In the genomic region with DNA sequence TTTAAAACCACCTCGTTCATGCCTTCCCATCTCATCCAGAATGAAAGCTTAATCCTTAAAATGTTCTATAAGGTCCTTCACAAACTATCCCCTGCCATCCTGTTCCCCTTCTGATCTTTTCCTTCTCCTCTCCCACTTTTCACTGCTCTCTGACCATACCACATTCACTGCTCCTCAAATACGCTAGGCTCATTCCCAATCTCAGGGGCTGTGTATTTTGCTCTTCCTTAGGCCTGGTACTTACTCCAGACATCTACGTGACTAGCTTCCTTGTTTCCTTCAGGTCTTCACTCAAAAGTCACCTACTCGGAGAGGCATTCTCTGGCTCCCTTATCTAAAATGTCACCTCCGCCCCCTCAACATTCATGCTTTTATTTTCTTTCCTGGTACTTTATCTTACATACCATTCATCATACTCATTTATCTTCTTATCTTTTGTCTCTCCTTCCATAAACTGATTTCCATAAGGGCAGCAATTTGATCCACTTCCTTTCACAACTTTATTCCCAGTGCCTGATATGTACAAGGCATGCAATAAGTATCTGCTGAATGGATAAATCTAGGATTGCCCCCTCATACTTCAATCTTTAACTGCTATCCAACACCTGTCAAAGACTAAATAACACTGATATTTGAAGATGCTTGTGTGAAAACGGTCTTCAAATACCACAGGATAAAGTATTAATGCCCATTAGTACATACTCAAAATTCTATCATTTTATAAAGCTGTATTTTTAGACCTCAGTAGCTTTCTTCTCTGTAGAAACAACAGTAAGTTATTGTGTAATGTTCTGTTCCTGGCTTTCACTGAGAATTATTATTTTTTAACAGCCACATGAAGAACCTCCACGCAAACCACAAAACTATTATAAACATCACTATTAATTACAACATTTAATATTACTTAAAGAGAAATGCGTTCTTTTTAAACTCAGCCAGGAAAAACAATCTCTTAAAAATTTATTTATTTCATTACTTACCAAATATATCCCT, we compare ENCODE assay signal across 20 cellular contexts. TPM values are rescaled to one million over a fixed set of nuclear protein-coding genes. Genes with fewer than 3 reads are reported as not detected.
DNase-seq lines count a peak whose midpoint lies in the region; ATAC-seq and TF ChIP-seq lines count a peak whose summit lies in the region.
"Had no signal": no experiment of that assay in that cellular context is flagged by ENCODE, and none has a peak within 500 bp of the region (broad histone marks: within the 10 kb centered on the region; RNA-seq: fewer than 3 reads in every experiment).

No MANE protein-coding gene starts in this region.

- DNase-seq in A172 (ENCODE audit: low spot score), result peak; percentile 8
- DNase-seq in brain microvascular endothelial cell, result peak; percentile 38
- no peak for DNase-seq in colonic mucosa
- DNase-seq: activated CD4-positive, alpha-beta memory T cell treated with anti-CD3 and anti-CD28 coated beads for 36 hours; activated T-cell treated with anti-CD3 and anti-CD28 coated beads, Interleukin-2, amount 50 U/mL, for 24 hours; body of pancreas; CD8-positive, alpha-beta T cell; foreskin fibroblast; left ventricle myocardium inferior; NCI-H1417 treated with DMSO at 0.1 percent for 48 hours; NCI-H2227 treated with DMSO at 0.1 percent for 48 hours; nucleus accumbens; right lobe of liver had no signal

- H3K4me1 ChIP-seq in HEK293 (ENCODE audit: control insufficient read depth, insufficient read depth, low read length) (peaks cover 36% of the 10 kb centered on the region), iPS-15b (ENCODE audit: control insufficient read depth, insufficient read depth, low read length) (peaks cover 38% of the 10 kb centered on the region), colonic mucosa (peaks cover 3% of the 10 kb centered on the region)

- peak overlapping the region; percentile 54 for H3K27ac ChIP-seq in HEK293 (ENCODE audit: extremely low read depth, low read depth, low read length)
- H3K27ac ChIP-seq in brain microvascular endothelial cell, result peak overlapping the region; percentile 11
- no peak overlapping the region for H3K27ac ChIP-seq in colonic mucosa
- H3K27ac ChIP-seq: KMS-11, left ventricle myocardium inferior, right lobe of liver, vagina had no signal

- H3K36me3 ChIP-seq in HEK293 (ENCODE audit: control insufficient read depth in 2 of 2, insufficient read depth in 1 of 2, low read length in 2 of 2), result no peaks in the 10 kb centered on the region
- no peaks in the 10 kb centered on the region for H3K36me3 ChIP-seq in brain microvascular endothelial cell (replicated peaks)
- H3K36me3 ChIP-seq in iPS-15b (ENCODE audit: control insufficient read depth, insufficient read depth, low read length), result no peaks in the 10 kb centered on the region
- no peaks in the 10 kb centered on the region for H3K36me3 ChIP-seq in colonic mucosa
- H3K36me3 ChIP-seq: left ventricle myocardium inferior, right lobe of liver, vagina had no signal

- no peak overlapping the region for H3K4me3 ChIP-seq in HEK293 (ENCODE audit: low read depth, low read length)
- no peak overlapping the region for H3K4me3 ChIP-seq in brain microvascular endothelial cell (ENCODE audit: low read depth, low read length)
- H3K4me3 ChIP-seq in iPS-15b (ENCODE audit: low read depth, low read length), result no peak overlapping the region
- no peak overlapping the region for H3K4me3 ChIP-seq in colonic mucosa
- H3K4me3 ChIP-seq: body of pancreas, left ventricle myocardium inferior, right lobe of liver, vagina had no signal

- CTCF ChIA-PET in HEK293 (lab: Yijun Ruan, JAX), result interaction anchor here (0.5 kb wide), 1 partner anchor 190 kb away, joined by 3 read pairs; no protein-coding TSS in a partner anchor

- POLR2A ChIA-PET in HEK293 (lab: Yijun Ruan, JAX), result interaction anchor here (0.5 to 1.3 kb wide), 3 partner anchors 27 to 192 kb away, joined by 3 read pairs; no protein-coding TSS in a partner anchor

- ATAC-seq in GM21367 (IDR thresholded peaks at IDR 0.05; ENCODE audit: unreplicated experiment) (no peak), HG02973 (IDR thresholded peaks at IDR 0.05; ENCODE audit: unreplicated experiment) (no peak), HG03139 (IDR thresholded peaks at IDR 0.05; ENCODE audit: unreplicated experiment) (no peak)
- ATAC-seq: body of pancreas; CD8-positive, alpha-beta T cell; right lobe of liver had no signal

- H3K27me3 ChIP-seq in brain microvascular endothelial cell (replicated peaks) (no peaks in the 10 kb centered on the region), iPS-15b (ENCODE audit: control insufficient read depth, insufficient read depth, low read length) (no peaks in the 10 kb centered on the region), colonic mucosa (no peaks in the 10 kb centered on the region)
- H3K27me3 ChIP-seq: body of pancreas, right lobe of liver, vagina had no signal

- H3K9me3 ChIP-seq in HEK293 (ENCODE audit: control insufficient read depth, insufficient read depth, low read depth, low read length), result no peaks in the 10 kb centered on the region
- no peaks in the 10 kb centered on the region for H3K9me3 ChIP-seq in iPS-15b (ENCODE audit: control insufficient read depth, insufficient read depth, low read length)
- no peaks in the 10 kb centered on the region for H3K9me3 ChIP-seq in colonic mucosa
- H3K9me3 ChIP-seq: body of pancreas, left ventricle myocardium inferior, right lobe of liver, vagina had no signal

- no peak for TF ChIP-seq CTCF in HEK293 (tag by site-specific recombination; IDR thresholded peaks at IDR 0.05)
- TF ChIP-seq CTCF in brain microvascular endothelial cell (IDR thresholded peaks at IDR 0.05; ENCODE audit: low read depth, low read length, missing control alignments), result no peak
- no peak for TF ChIP-seq CTCF in colonic mucosa (IDR thresholded peaks at IDR 0.05)

- in situ Hi-C loops in brain microvascular endothelial cell (cut with HindIII; ENCODE audit: low pct_ligation_motif_present, low sequenced_read_pairs), result no loop called here

- peak overlapping the region; percentile 9 for H3K9ac ChIP-seq in iPS-15b (ENCODE audit: low read depth, low read length)
- no peak overlapping the region for H3K9ac ChIP-seq in colonic mucosa (ENCODE audit: low read depth in 2 of 2, low read length in 2 of 2)
- H3K9ac ChIP-seq: KMS-11 had no signal

- intact Hi-C loops in colonic mucosa (cut with DNase I), result no loop called here

TF ChIP-seq in HEK293, 187 proteins besides CTCF, POLR2A, EP300 and RAD21 (continues in another document):
- TF ChIP-seq KLF16 (tag by site-specific recombination; IDR thresholded peaks at IDR 0.05) (peak; percentile 66; the same call in 1 of the 2 replicates), ZNF24 (tag by site-specific recombination; IDR thresholded peaks at IDR 0.05) (0 out of 2 replicates have a peak, but pooled peaks have one; percentile 50), ZEB2 (tag by site-specific recombination; IDR thresholded peaks at IDR 0.05) (peak; percentile 62), BCL11B (tag by site-specific recombination; IDR thresholded peaks at IDR 0.05; ENCODE audit: low read depth) (peak; percentile 62; the same call in 1 of the 2 replicates), ZNF366 (tag by site-specific recombination; conservative IDR thresholded peaks at IDR 0.05) (0 out of 2 replicates have a peak, but pooled peaks have one; percentile 33), FEZF1 (tag by site-specific recombination; IDR thresholded peaks at IDR 0.05) (peak; percentile 70), ZBTB17 (tag by site-specific recombination; IDR thresholded peaks at IDR 0.05) (peak; percentile 53; the same call in 1 of the 2 replicates)
- TF ChIP-seq, protein P1, sequence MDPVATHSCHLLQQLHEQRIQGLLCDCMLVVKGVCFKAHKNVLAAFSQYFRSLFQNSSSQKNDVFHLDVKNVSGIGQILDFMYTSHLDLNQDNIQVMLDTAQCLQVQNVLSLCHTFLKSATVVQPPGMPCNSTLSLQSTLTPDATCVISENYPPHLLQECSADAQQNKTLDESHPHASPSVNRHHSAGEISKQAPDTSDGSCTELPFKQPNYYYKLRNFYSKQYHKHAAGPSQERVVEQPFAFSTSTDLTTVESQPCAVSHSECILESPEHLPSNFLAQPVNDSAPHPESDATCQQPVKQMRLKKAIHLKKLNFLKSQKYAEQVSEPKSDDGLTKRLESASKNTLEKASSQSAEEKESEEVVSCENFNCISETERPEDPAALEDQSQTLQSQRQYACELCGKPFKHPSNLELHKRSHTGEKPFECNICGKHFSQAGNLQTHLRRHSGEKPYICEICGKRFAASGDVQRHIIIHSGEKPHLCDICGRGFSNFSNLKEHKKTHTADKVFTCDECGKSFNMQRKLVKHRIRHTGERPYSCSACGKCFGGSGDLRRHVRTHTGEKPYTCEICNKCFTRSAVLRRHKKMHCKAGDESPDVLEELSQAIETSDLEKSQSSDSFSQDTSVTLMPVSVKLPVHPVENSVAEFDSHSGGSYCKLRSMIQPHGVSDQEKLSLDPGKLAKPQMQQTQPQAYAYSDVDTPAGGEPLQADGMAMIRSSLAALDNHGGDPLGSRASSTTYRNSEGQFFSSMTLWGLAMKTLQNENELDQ (tag by site-specific recombination; IDR thresholded peaks at IDR 0.05; ENCODE audit: low read depth), result no peak
- TF ChIP-seq, protein P2, sequence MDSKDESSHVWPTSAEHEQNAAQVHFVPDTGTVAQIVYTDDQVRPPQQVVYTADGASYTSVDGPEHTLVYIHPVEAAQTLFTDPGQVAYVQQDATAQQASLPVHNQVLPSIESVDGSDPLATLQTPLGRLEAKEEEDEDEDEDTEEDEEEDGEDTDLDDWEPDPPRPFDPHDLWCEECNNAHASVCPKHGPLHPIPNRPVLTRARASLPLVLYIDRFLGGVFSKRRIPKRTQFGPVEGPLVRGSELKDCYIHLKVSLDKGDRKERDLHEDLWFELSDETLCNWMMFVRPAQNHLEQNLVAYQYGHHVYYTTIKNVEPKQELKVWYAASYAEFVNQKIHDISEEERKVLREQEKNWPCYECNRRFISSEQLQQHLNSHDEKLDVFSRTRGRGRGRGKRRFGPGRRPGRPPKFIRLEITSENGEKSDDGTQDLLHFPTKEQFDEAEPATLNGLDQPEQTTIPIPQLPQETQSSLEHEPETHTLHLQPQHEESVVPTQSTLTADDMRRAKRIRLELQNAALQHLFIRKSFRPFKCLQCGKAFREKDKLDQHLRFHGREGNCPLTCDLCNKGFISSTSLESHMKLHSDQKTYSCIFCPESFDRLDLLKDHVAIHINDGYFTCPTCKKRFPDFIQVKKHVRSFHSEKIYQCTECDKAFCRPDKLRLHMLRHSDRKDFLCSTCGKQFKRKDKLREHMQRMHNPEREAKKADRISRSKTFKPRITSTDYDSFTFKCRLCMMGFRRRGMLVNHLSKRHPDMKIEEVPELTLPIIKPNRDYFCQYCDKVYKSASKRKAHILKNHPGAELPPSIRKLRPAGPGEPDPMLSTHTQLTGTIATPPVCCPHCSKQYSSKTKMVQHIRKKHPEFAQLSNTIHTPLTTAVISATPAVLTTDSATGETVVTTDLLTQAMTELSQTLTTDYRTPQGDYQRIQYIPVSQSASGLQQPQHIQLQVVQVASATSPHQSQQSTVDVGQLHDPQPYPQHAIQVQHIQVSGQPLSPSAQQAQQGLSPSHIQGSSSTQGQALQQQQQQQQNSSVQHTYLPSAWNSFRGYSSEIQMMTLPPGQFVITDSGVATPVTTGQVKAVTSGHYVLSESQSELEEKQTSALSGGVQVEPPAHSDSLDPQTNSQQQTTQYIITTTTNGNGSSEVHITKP (tag by site-specific recombination; IDR thresholded peaks at IDR 0.05), result peak; percentile 62

RNA-seq across cellular contexts. Expression of a gene that starts 27.0 kb away (rescaled TPM):
- 71.6 and 98.3 TPM in 2 replicates for total RNA-seq in A172 (2014; rRNA removed; shearing (Covaris generic))
- total RNA-seq in colonic mucosa, result 10 to 100 TPM; 37.7 to 72.2 TPM
